ENCODE assay signal across 10 cellular contexts in genomic region chr2:96359310-96359709, GRCh38. TPM values are rescaled to one million over a fixed set of nuclear protein-coding genes. Genes with fewer than 3 reads are reported as not detected.
A peak's percentile ranks its signal among the peaks of the same experiment; 100 is the strongest.
DNase-seq lines count a peak whose midpoint lies in the region; ATAC-seq, FAIRE-seq and TF ChIP-seq lines count a peak whose summit lies in the region.
"Had no signal": no experiment of that assay in that cellular context is flagged by ENCODE, and none has a peak within 500 bp of the region (broad histone marks: within the 10 kb centered on the region; RNA-seq: fewer than 3 reads in every experiment).

No MANE protein-coding gene starts in this region.

- H3K9me3 ChIP-seq in Peyer's patch, result no peaks in the 10 kb centered on the region
- H3K9me3 ChIP-seq: Caco-2 had no signal

- no peak overlapping the region for H3K4me3 Mint-ChIP-seq in activated CD8-positive, alpha-beta memory T cell treated with anti-CD3 and anti-CD28 coated beads, Interleukin-2, amount 10 ng/mL, durations not matched to agents 7 days and 5 days
- no peak overlapping the region for H3K4me3 Mint-ChIP-seq in stimulated activated effector memory CD8-positive, alpha-beta T cell treated with anti-CD3 and anti-CD28 coated beads, Interleukin-12 subunit alpha, Interleukin-12 subunit beta, amount 100 ng/mL, for 72 hours
- H3K4me3 Mint-ChIP-seq in stimulated activated memory B cell treated with anti-CD40 and anti-IgM and Interleukin-4, amounts not matched to agents 10 μg/mL and 1 μg/mL and 100 μg/mL, for 72 hours, result no peak overlapping the region
- H3K4me3 Mint-ChIP-seq: brain had no signal

- H3K4me1 ChIP-seq in Peyer's patch, result no peaks in the 10 kb centered on the region
- H3K4me1 ChIP-seq: Caco-2 had no signal

- H3K36me3 ChIP-seq in Peyer's patch, result no peaks in the 10 kb centered on the region

- H3K27ac ChIP-seq in VCaP (no peak overlapping the region), Peyer's patch (no peak overlapping the region)

- TF ChIP-seq CTCF in VCaP (conservative IDR thresholded peaks at IDR 0.05) (peak; percentile 52), epithelial cell of proximal tubule (conservative IDR thresholded peaks at IDR 0.05; ENCODE audit: low read depth, low read length) (peak; percentile 41), Peyer's patch (IDR thresholded peaks at IDR 0.05) (peak in 1 of 6 experiments; percentile 6)

- no peak for FAIRE-seq in GM19239 (lab: Jason Lieb, UNC)

- peak; percentile 59 for DNase-seq in activated CD8-positive, alpha-beta memory T cell treated with anti-CD3 and anti-CD28 coated beads, Interleukin-2, amount 10 ng/mL, durations not matched to agents 7 days and 5 days
- no peak for DNase-seq in activated CD8-positive, alpha-beta memory T cell treated with anti-CD3 and anti-CD28 coated beads, Interleukin-2, amount 50 U/mL, for 48 hours
- DNase-seq in epithelial cell of proximal tubule (ENCODE audit: low read depth), result no peak
- no peak for DNase-seq in stimulated activated effector memory CD8-positive, alpha-beta T cell treated with anti-CD3 and anti-CD28 coated beads, Interleukin-12 subunit alpha, Interleukin-12 subunit beta, amount 100 ng/mL, for 72 hours (ENCODE audit: low spot score in 2 of 2)
- no peak for DNase-seq in Peyer's patch
- DNase-seq in GM19239 (ENCODE audit: insufficient read length, low spot score), result no peak

- no peaks in the 10 kb centered on the region for H3K27me3 Mint-ChIP-seq in activated CD8-positive, alpha-beta memory T cell treated with anti-CD3 and anti-CD28 coated beads, Interleukin-2, amount 10 ng/mL, durations not matched to agents 7 days and 5 days
- H3K27me3 Mint-ChIP-seq in stimulated activated memory B cell treated with anti-CD40 and anti-IgM and Interleukin-4, amounts not matched to agents 10 μg/mL and 1 μg/mL and 100 μg/mL, for 72 hours, result no peaks in the 10 kb centered on the region

- H3K36me3 Mint-ChIP-seq in activated CD8-positive, alpha-beta memory T cell treated with anti-CD3 and anti-CD28 coated beads, Interleukin-2, amount 10 ng/mL, durations not matched to agents 7 days and 5 days, result peaks cover 61% of the 10 kb centered on the region
- H3K36me3 Mint-ChIP-seq in stimulated activated effector memory CD8-positive, alpha-beta T cell treated with anti-CD3 and anti-CD28 coated beads, Interleukin-12 subunit alpha, Interleukin-12 subunit beta, amount 100 ng/mL, for 72 hours, result peaks cover 82% of the 10 kb centered on the region
- H3K36me3 Mint-ChIP-seq in stimulated activated memory B cell treated with anti-CD40 and anti-IgM and Interleukin-4, amounts not matched to agents 10 μg/mL and 1 μg/mL and 100 μg/mL, for 72 hours, result no peaks in the 10 kb centered on the region

- no peak overlapping the region for H3K27ac Mint-ChIP-seq in activated CD8-positive, alpha-beta memory T cell treated with anti-CD3 and anti-CD28 coated beads, Interleukin-2, amount 10 ng/mL, durations not matched to agents 7 days and 5 days
- H3K27ac Mint-ChIP-seq in stimulated activated effector memory CD8-positive, alpha-beta T cell treated with anti-CD3 and anti-CD28 coated beads, Interleukin-12 subunit alpha, Interleukin-12 subunit beta, amount 100 ng/mL, for 72 hours, result peak overlapping the region; percentile 56
- no peak overlapping the region for H3K27ac Mint-ChIP-seq in stimulated activated memory B cell treated with anti-CD40 and anti-IgM and Interleukin-4, amounts not matched to agents 10 μg/mL and 1 μg/mL and 100 μg/mL, for 72 hours

- H3K4me1 Mint-ChIP-seq in activated CD8-positive, alpha-beta memory T cell treated with anti-CD3 and anti-CD28 coated beads, Interleukin-2, amount 10 ng/mL, durations not matched to agents 7 days and 5 days, result peaks cover 20% of the 10 kb centered on the region
- peaks cover 14% of the 10 kb centered on the region for H3K4me1 Mint-ChIP-seq in stimulated activated effector memory CD8-positive, alpha-beta T cell treated with anti-CD3 and anti-CD28 coated beads, Interleukin-12 subunit alpha, Interleukin-12 subunit beta, amount 100 ng/mL, for 72 hours
- no peaks in the 10 kb centered on the region for H3K4me1 Mint-ChIP-seq in stimulated activated memory B cell treated with anti-CD40 and anti-IgM and Interleukin-4, amounts not matched to agents 10 μg/mL and 1 μg/mL and 100 μg/mL, for 72 hours
- H3K4me1 Mint-ChIP-seq: brain had no signal

- CTCF ChIA-PET in activated CD8-positive, alpha-beta memory T cell treated with anti-CD3 and anti-CD28 coated beads, Interleukin-2, amount 10 ng/mL, durations not matched to agents 7 days and 5 days (lab: Charles Lee), result interaction anchor here (1.0 to 1.5 kb wide), 2 partner anchors 64 to 194 kb away, joined by 3 read pairs; no protein-coding TSS in a partner anchor

- no peaks in the 10 kb centered on the region for H3K9me3 Mint-ChIP-seq in activated CD8-positive, alpha-beta memory T cell treated with anti-CD3 and anti-CD28 coated beads, Interleukin-2, amount 10 ng/mL, durations not matched to agents 7 days and 5 days (ENCODE audit: low read depth)
- no peaks in the 10 kb centered on the region for H3K9me3 Mint-ChIP-seq in stimulated activated effector memory CD8-positive, alpha-beta T cell treated with anti-CD3 and anti-CD28 coated beads, Interleukin-12 subunit alpha, Interleukin-12 subunit beta, amount 100 ng/mL, for 72 hours
- no peaks in the 10 kb centered on the region for H3K9me3 Mint-ChIP-seq in stimulated activated memory B cell treated with anti-CD40 and anti-IgM and Interleukin-4, amounts not matched to agents 10 μg/mL and 1 μg/mL and 100 μg/mL, for 72 hours
- H3K9me3 Mint-ChIP-seq: brain had no signal

- ATAC-seq in activated CD8-positive, alpha-beta memory T cell treated with anti-CD3 and anti-CD28 coated beads, Interleukin-2, amount 10 ng/mL, durations not matched to agents 7 days and 5 days, result peak; percentile 48
- ATAC-seq in stimulated activated effector memory CD8-positive, alpha-beta T cell treated with anti-CD3 and anti-CD28 coated beads, Interleukin-12 subunit alpha, Interleukin-12 subunit beta, amount 100 ng/mL, for 72 hours, result peak; percentile 65
- ATAC-seq in stimulated activated memory B cell treated with anti-CD40 and anti-IgM and Interleukin-4, amounts not matched to agents 10 μg/mL and 1 μg/mL and 100 μg/mL, for 72 hours, result no peak

- H3K27me3 ChIP-seq in Peyer's patch, result no peaks in the 10 kb centered on the region

- no peak for TF ChIP-seq POLR2A in Peyer's patch (IDR thresholded peaks at IDR 0.05)

- no peak overlapping the region for H3K4me3 ChIP-seq in epithelial cell of proximal tubule (ENCODE audit: low read depth, low read length)
- no peak overlapping the region for H3K4me3 ChIP-seq in Peyer's patch

RNA-seq across cellular contexts. Expression of gene NCAPH, which starts 23.7 kb away (rescaled TPM):
- 100 to 1,000 TPM; 115 to 117 TPM for total RNA-seq in activated CD8-positive, alpha-beta memory T cell treated with anti-CD3 and anti-CD28 coated beads, Interleukin-2, amount 10 ng/mL, durations not matched to agents 7 days and 5 days
- total RNA-seq in epithelial cell of proximal tubule, result 45.2 and 58.7 TPM in 2 replicates
- 10 to 100 TPM in 1 of 4 donors, 1 to 10 TPM in 3; 1.1 to 17.3 (median 2.2) TPM for total RNA-seq in Peyer's patch

RNA-seq across cellular contexts. Expression of gene ITPRIPL1, which starts 34.2 kb away (rescaled TPM):
- total RNA-seq in activated CD8-positive, alpha-beta memory T cell treated with anti-CD3 and anti-CD28 coated beads, Interleukin-2, amount 10 ng/mL, durations not matched to agents 7 days and 5 days, result 10 to 100 TPM; 53.2 to 56.9 TPM
- total RNA-seq in epithelial cell of proximal tubule (7.7 and 10.3 TPM in 2 replicates), Peyer's patch (1 to 10 TPM in 2 of 4 donors, not detected in 2; 1.1 to 1.3 TPM)

RNA-seq across cellular contexts. Expression of gene SNRNP200, which starts 54.0 kb away (rescaled TPM):
- 100 to 1,000 TPM; 170 to 182 TPM for total RNA-seq in activated CD8-positive, alpha-beta memory T cell treated with anti-CD3 and anti-CD28 coated beads, Interleukin-2, amount 10 ng/mL, durations not matched to agents 7 days and 5 days
- total RNA-seq in epithelial cell of proximal tubule (77.2 and 88.9 TPM in 2 replicates), Peyer's patch (100 to 1,000 TPM in 3 of 4 donors, 10 to 100 TPM in 1; 96.7 to 189 (median 119) TPM)
